ENCODE assay signal across 8 cellular contexts in the genomic region with DNA sequence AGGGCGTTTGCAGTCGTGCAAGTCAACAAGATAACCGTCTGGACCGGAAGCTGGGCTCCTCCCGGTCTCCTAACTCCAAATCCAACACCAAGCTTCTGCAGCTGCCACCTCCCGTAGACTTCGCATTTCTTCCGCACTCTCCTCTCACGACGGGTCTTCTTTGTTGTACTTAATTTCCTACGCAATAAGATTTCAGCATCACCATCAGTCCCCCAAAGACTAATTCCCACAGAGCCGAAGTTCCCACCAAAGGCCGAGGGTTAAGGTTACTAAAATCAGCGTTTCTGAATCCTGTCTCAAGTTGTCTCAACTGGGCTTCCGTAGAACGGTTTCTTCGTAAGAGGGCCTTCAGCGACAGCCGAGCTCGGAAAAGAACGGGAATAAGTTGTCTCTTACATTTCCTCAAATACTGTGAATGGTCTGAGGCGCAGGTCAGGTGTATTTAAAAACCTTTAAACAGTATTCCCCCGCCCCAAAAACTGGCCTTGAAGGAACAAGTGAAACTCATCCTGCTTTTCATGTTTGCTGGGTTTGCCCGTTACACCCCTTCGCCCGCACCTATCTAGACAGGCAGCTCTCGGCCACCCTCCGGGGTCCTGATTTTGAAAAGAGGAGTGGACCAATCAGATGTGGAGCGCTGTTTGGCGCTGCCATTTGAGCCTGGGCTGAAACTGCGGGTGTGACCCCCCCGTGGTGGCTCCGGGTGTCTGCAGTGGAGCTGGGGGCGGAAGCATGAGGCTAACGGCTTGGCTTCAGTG.
DNase-seq lines count a peak whose midpoint lies in the region; ATAC-seq and TF ChIP-seq lines count a peak whose summit lies in the region.
"Not testable (repeated sequence)": the region's sequence is repeated elsewhere in the genome, so short reads cannot be mapped to it uniquely, and the experiment has no call there.

TSS of gene ARHGAP11B (plus strand) at position 693 of the 758 bp plus-strand sequence.

- H3K4me1 ChIP-seq in cardiac muscle cell (ENCODE audit: low read depth); neuron (ENCODE audit: insufficient read depth, low read length): not testable (repeated sequence)

- H3K9me3 ChIP-seq in cardiac muscle cell (ENCODE audit: low read depth); neuron (ENCODE audit: low read length): not testable (repeated sequence)

- H3K4me3 ChIP-seq in cardiac muscle cell (peak within 1 kb of the TSS; percentile 61), neuron (ENCODE audit: low read length) (peak within 1 kb of the TSS; percentile 61)

- ATAC-seq in GM21360 (IDR thresholded peaks at IDR 0.05; ENCODE audit: unreplicated experiment), result peak; percentile 91
- ATAC-seq in HG03460 (IDR thresholded peaks at IDR 0.05; ENCODE audit: unreplicated experiment), result peak; percentile 84

- not testable (repeated sequence) for H3K36me3 ChIP-seq in cardiac muscle cell; neuron (ENCODE audit: insufficient read depth, low read length)

- peak within 1 kb of the TSS; percentile 27 for H2AFZ ChIP-seq in neuron (ENCODE audit: low read depth, low read length)

- TF ChIP-seq CTCF in cardiac muscle cell (IDR thresholded peaks at IDR 0.05; ENCODE audit: low read depth, low read length), result not testable (repeated sequence)

- not testable (repeated sequence) for H3K27me3 ChIP-seq in cardiac muscle cell; neuron (ENCODE audit: insufficient read depth, low read length)

- DNase-seq in Caki2 (ENCODE audit: low read depth) (peak; percentile 93), T-helper 22 cell (ENCODE audit: low read depth) (peak; percentile 92), astrocyte of the hippocampus (ENCODE audit: low read depth, low spot score) (peak; percentile 96), cardiac muscle cell (ENCODE audit: low read depth in 1 of 2, low spot score in 1 of 2) (peak; percentile 97 to 99)
- DNase-seq in stimulated activated CD8-positive, alpha-beta memory T cell treated with anti-CD3 and anti-CD28 coated beads, Interleukin-7, amount 100 ng/mL, for 4 hours (ENCODE audit: low read depth in 2 of 2), result peak; percentile 86 to 91

- peak within 1 kb of the TSS; percentile 96 for H3K27ac ChIP-seq in cardiac muscle cell

- in situ Hi-C loops in Caki2 (cut with HindIII; ENCODE audit: low pct_unique_long_range_greater_than_20kb, low sequenced_read_pairs), result not testable (repeated sequence)

Comparison
In these comparisons a context has a peak if more than half of its experiments do, and no peak if none do; other contexts are left out.
1. Peak in every context shown above with its lines: DNase-seq, ATAC-seq, H3K4me3 ChIP-seq and H3K27ac ChIP-seq.